17 cellular contexts compared by ENCODE assay signal in the genomic region with DNA sequence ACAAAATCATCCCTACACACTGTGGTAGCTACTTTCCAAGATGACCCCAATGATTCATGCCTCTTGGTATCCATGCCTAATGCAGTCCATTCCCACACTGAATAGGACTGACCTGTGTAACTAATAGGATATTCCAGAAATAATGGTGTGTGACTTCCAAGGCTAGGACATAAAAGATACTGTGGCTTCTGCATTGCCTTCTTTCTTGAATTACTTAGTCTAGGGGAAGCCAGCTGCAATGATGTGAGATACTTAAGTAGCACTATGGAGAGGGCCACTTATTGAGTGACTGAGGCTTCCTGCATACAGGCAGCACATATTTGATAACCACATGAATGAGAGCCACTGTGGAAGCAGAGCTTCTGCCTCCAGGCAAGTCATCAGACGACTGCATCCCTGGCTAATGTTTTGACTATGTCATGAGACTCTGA. TPM values are rescaled to one million over a fixed set of nuclear protein-coding genes. Genes with fewer than 3 reads are reported as not detected.
DNase-seq lines count a peak whose midpoint lies in the region; TF ChIP-seq lines count a peak whose summit lies in the region.
"Had no signal": no experiment of that assay in that cellular context is flagged by ENCODE, and none has a peak within 500 bp of the region (broad histone marks: within the 10 kb centered on the region; RNA-seq: fewer than 3 reads in every experiment).

No MANE protein-coding gene starts in this region.

- no peak overlapping the region for H3K27ac ChIP-seq in colonic mucosa
- H3K27ac ChIP-seq: heart right ventricle, lower lobe of right lung, ovary, SJSA1, thyroid gland had no signal

- intact Hi-C loops in colonic mucosa (cut with DNase I) = no loop called here

- no peaks in the 10 kb centered on the region for H3K4me1 ChIP-seq in colonic mucosa
- H3K4me1 ChIP-seq: thyroid gland had no signal

- TF ChIP-seq CTCF in fibroblast of pulmonary artery (IDR thresholded peaks at IDR 0.05; ENCODE audit: low read length, missing control alignments) (no peak), colonic mucosa (IDR thresholded peaks at IDR 0.05) (no peak)

- H3K9ac ChIP-seq in colonic mucosa (ENCODE audit: low read depth in 2 of 2, low read length in 2 of 2) = no peak overlapping the region

- H3K4me3 ChIP-seq in fibroblast of pulmonary artery (replicated peaks; ENCODE audit: low read depth, low read length) = no peak overlapping the region
- no peak overlapping the region for H3K4me3 ChIP-seq in colonic mucosa
- H3K4me3 ChIP-seq: heart right ventricle, lower lobe of right lung, ovary, SJSA1, thyroid gland had no signal

- no peaks in the 10 kb centered on the region for H3K36me3 ChIP-seq in colonic mucosa
- H3K36me3 ChIP-seq: ovary, thyroid gland had no signal

- DNase-seq in ELF-1 (ENCODE audit: low read depth, low spot score) (peak; percentile 31), LHCN-M2 (ENCODE audit: low read depth) (peak; percentile 72), fibroblast of pulmonary artery (ENCODE audit: low read depth) (peak; percentile 26), renal cortical epithelial cell (ENCODE audit: low read depth) (peak; percentile 75), colonic mucosa (no peak)
- no peak for DNase-seq in activated CD8-positive, alpha-beta memory T cell treated with anti-CD3 and anti-CD28 coated beads for 24 hours
- no peak for DNase-seq in activated naive CD4-positive, alpha-beta T cell (lab: John Stamatoyannopoulos, UW)
- DNase-seq: activated CD4-positive, CD25-positive, alpha-beta regulatory T cell; DMS 273 treated with DMSO at 0.1 percent for 48 hours; effector memory CD4-positive, alpha-beta T cell; heart right ventricle; KG1; lower lobe of right lung; NCI-H187 treated with DMSO at 0.1 percent for 48 hours; ovary; thyroid gland had no signal

- H3K9me3 ChIP-seq in colonic mucosa = no peaks in the 10 kb centered on the region
- H3K9me3 ChIP-seq: heart right ventricle, lower lobe of right lung, ovary, SJSA1, thyroid gland had no signal

- H3K27me3 ChIP-seq in colonic mucosa = no peaks in the 10 kb centered on the region
- H3K27me3 ChIP-seq: heart right ventricle, ovary, SJSA1, thyroid gland had no signal

RNA-seq across cellular contexts. Expression of a gene that starts 50.1 kb away (rescaled TPM):
- total RNA-seq in LHCN-M2 (2014; rRNA removed) (not detected in 2 replicates), renal cortical epithelial cell (0.20 TPM in 1 of 2 replicates, not detected in the other), colonic mucosa (10 to 100 TPM; 58.4 to 70.4 TPM)
- 0.04 TPM for polyA plus RNA-seq in LHCN-M2 (2012)

Comparison
In these comparisons a context has a peak if more than half of its experiments do, and no peak if none do; other contexts are left out.
1. DNase-seq: peak in ELF-1 (single experiment), LHCN-M2 (single experiment), fibroblast of pulmonary artery (single experiment) and renal cortical epithelial cell (single experiment); none in activated CD8-positive, alpha-beta memory T cell treated with anti-CD3 and anti-CD28 coated beads for 24 hours (single experiment), activated naive CD4-positive, alpha-beta T cell (0 of 4) and colonic mucosa (single experiment).
2. RNA of a gene that starts 50.1 kb away (total RNA-seq): 58.4 to 70.4 TPM in colonic mucosa; 0.20 TPM in renal cortical epithelial cell and not detected in LHCN-M2; every median in the first group is over 10 times any median in the second.